In the genomic region with DNA sequence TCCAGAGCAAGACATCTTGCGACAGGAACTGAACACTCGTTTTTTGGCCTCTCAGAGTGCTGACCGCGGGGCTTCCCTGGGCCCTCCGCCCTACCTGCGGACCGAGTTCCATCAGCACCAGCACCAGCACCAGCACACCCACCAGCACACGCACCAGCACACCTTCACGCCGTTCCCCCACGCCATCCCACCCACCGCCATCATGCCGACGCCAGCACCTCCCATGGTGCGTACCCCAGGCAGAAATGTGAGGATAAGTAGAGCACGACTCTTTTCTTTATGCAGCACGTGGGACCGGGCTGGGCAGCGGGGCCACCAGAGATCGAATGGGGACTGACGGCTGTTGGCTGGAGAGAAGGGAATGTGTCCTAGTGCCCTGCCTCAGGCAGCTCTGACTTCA, we compare ENCODE assay signal across 16 cellular contexts.
DNase-seq lines count a peak whose midpoint lies in the region; TF ChIP-seq lines count a peak whose summit lies in the region.
"Had no signal": no experiment of that assay in that cellular context is flagged by ENCODE, and none has a peak within 500 bp of the region (broad histone marks: within the 10 kb centered on the region; RNA-seq: fewer than 3 reads in every experiment).

No MANE protein-coding gene starts in this region.

- H3K9ac ChIP-seq in H9 (ENCODE audit: extremely low read depth, insufficient read length, low read length) (no peak overlapping the region), mesenchymal stem cell (ENCODE audit: low read length) (no peak overlapping the region), neural progenitor cell (no peak overlapping the region)

- H3K27me3 Mint-ChIP-seq in H9 (ENCODE audit: low read depth) (peaks cover 1% of the 10 kb centered on the region), neural progenitor cell (ENCODE audit: insufficient read depth, low read depth) (peaks cover under 1% of the 10 kb centered on the region)
- H3K27me3 Mint-ChIP-seq: CD4-positive, alpha-beta T cell had no signal

- no peak for TF ChIP-seq EP300 in stomach (IDR thresholded peaks at IDR 0.05)

- no peak overlapping the region for H2BK20ac ChIP-seq in H9 (ENCODE audit: low read depth, low read length, poor library complexity, severe bottlenecking)

- no peaks in the 10 kb centered on the region for H3K79me1 ChIP-seq in H9 (ENCODE audit: insufficient read depth, low read depth, low read length, poor library complexity, severe bottlenecking)
- H3K79me1 ChIP-seq in mesenchymal stem cell (replicated peaks; ENCODE audit: low read length, poor library complexity, severe bottlenecking), result peaks cover 29% of the 10 kb centered on the region

- no peaks in the 10 kb centered on the region for H3K27me3 ChIP-seq in H9 (ENCODE audit: insufficient read depth, low read length)
- no peaks in the 10 kb centered on the region for H3K27me3 ChIP-seq in mesenchymal stem cell (ENCODE audit: control insufficient read depth in 1 of 2, insufficient read depth in 1 of 2, low read length in 2 of 2)
- H3K27me3 ChIP-seq in neural progenitor cell, result no peaks in the 10 kb centered on the region
- no peaks in the 10 kb centered on the region for H3K27me3 ChIP-seq in stomach

- no peaks in the 10 kb centered on the region for H3K4me1 ChIP-seq in H9 (ENCODE audit: insufficient read depth, low read length)
- H3K4me1 ChIP-seq in mesenchymal stem cell (ENCODE audit: control insufficient read depth, insufficient read depth, low read depth, low read length), result no peaks in the 10 kb centered on the region
- H3K4me1 ChIP-seq in neural progenitor cell, result peaks cover 29% of the 10 kb centered on the region
- H3K4me1 ChIP-seq in stomach, result peaks cover 0 to 10% (median 4%) of the 10 kb centered on the region in 4 donors
- H3K4me1 ChIP-seq: A549, Caco-2 had no signal

- H2BK15ac ChIP-seq in H9 (ENCODE audit: low read depth, low read length) (no peak overlapping the region), mesenchymal stem cell (ENCODE audit: low read depth, poor library complexity, severe bottlenecking) (no peak overlapping the region)

- H3K4me3 Mint-ChIP-seq in H9 (no peak overlapping the region), neural progenitor cell (no peak overlapping the region)
- H3K4me3 Mint-ChIP-seq: CD4-positive, alpha-beta T cell had no signal

- H2BK12ac ChIP-seq in H9 (ENCODE audit: insufficient read length, low read depth, low read length) (no peak overlapping the region), mesenchymal stem cell (ENCODE audit: low read length in 2 of 2) (no peak overlapping the region)

- H4K91ac ChIP-seq in H9 (ENCODE audit: insufficient read length, low read depth, low read length) (no peak overlapping the region), mesenchymal stem cell (ENCODE audit: low read length) (peak overlapping the region; percentile 20)

- no peaks in the 10 kb centered on the region for H3K9me3 Mint-ChIP-seq in H9
- no peaks in the 10 kb centered on the region for H3K9me3 Mint-ChIP-seq in neural progenitor cell
- H3K9me3 Mint-ChIP-seq: CD4-positive, alpha-beta T cell had no signal

- H3K36me3 Mint-ChIP-seq in H9 (ENCODE audit: insufficient read depth in 1 of 3, low read depth in 3 of 3) (peaks cover 46 to 94% (median 88%) of the 10 kb centered on the region in 3 experiments; a peak in 6 of 7 replicates), neural progenitor cell (peaks cover 44% of the 10 kb centered on the region)

- no peak overlapping the region for H4K5ac ChIP-seq in H9 (ENCODE audit: insufficient read length, low read depth, low read length)

- H2BK120ac ChIP-seq in H9 (ENCODE audit: low read depth, low read length, poor library complexity, severe bottlenecking), result no peak overlapping the region
- no peak overlapping the region for H2BK120ac ChIP-seq in mesenchymal stem cell (ENCODE audit: low read depth, low read length)

- peak overlapping the region in 2 of 3 experiments; percentile 73 to 76; a peak in 3 of 7 replicates for H3K27ac Mint-ChIP-seq in H9
- peak overlapping the region; percentile 50 for H3K27ac Mint-ChIP-seq in neural progenitor cell

- TF ChIP-seq CTCF in H9 (conservative IDR thresholded peaks at IDR 0.05) (no peak), neural progenitor cell (IDR thresholded peaks at IDR 0.05) (no peak), stomach (IDR thresholded peaks at IDR 0.05) (no peak)

- DNase-seq in H9 (no peak), caudate nucleus (lab: John Stamatoyannopoulos, UW) (no peak), mesenchymal stem cell (no peak), neural progenitor cell (ENCODE audit: low spot score) (no peak), stomach (no peak), SKM-1 treated with dmso at 0.1 percent for 144 hours (lab: John Stamatoyannopoulos, UW; ENCODE audit: unreplicated experiment) (no peak), NCI-H1092 treated with DMSO at 0.1 percent for 48 hours (lab: John Stamatoyannopoulos, UW) (no peak)
- no peak for DNase-seq in stimulated activated CD4-positive, alpha-beta T cell treated with anti-CD3 and anti-CD28 coated beads, Interleukin-4, amount 100 ng/mL, for 1 hour
- DNase-seq: AML-193; Caco-2; CD4-positive, alpha-beta T cell; GOT3; H7 had no signal

- intact Hi-C loops in stomach (cut with DNase I; ENCODE audit: low total_unique reads), result no loop called here

- H2AFZ ChIP-seq in H9 (ENCODE audit: low read length) (no peak overlapping the region), mesenchymal stem cell (ENCODE audit: low read depth, low read length) (no peak overlapping the region), neural progenitor cell (replicated peaks) (no peak overlapping the region)

- H3K9me3 ChIP-seq in H9 (ENCODE audit: control insufficient read depth, low read depth, low read length) (no peaks in the 10 kb centered on the region), mesenchymal stem cell (ENCODE audit: control insufficient read depth, low read length) (no peaks in the 10 kb centered on the region), neural progenitor cell (ENCODE audit: low read depth) (no peaks in the 10 kb centered on the region), stomach (no peaks in the 10 kb centered on the region)
- H3K9me3 ChIP-seq: A549, Caco-2 had no signal

- H3K56ac ChIP-seq in H9 (ENCODE audit: insufficient read length, low read depth, low read length), result no peak overlapping the region

- H4K8ac ChIP-seq in H9 (replicated peaks; ENCODE audit: insufficient read length, low read depth, low read length), result no peak overlapping the region
- no peak overlapping the region for H4K8ac ChIP-seq in mesenchymal stem cell (ENCODE audit: low read length)

- H3K79me2 ChIP-seq in H9 (ENCODE audit: insufficient read depth, low read length) (no peaks in the 10 kb centered on the region; the same call in 1 of the 2 replicates), neural progenitor cell (ENCODE audit: low read depth) (peaks cover 100% of the 10 kb centered on the region)

- no peaks in the 10 kb centered on the region for H3K23me2 ChIP-seq in H9 (ENCODE audit: insufficient read length, low read depth, low read length, poor library complexity, severe bottlenecking)

- no peak overlapping the region for H3K27ac ChIP-seq in H9 (ENCODE audit: insufficient read length, low read depth, low read length)
- peak overlapping the region; percentile 41 for H3K27ac ChIP-seq in caudate nucleus (ENCODE audit: low read depth, low read length)
- no peak overlapping the region for H3K27ac ChIP-seq in mesenchymal stem cell (ENCODE audit: low read length, poor library complexity, severe bottlenecking)
- H3K27ac ChIP-seq in neural progenitor cell, result no peak overlapping the region
- no peak overlapping the region for H3K27ac ChIP-seq in stomach
- H3K27ac ChIP-seq: 22Rv1, A549, C4-2B had no signal

- H3K4me1 Mint-ChIP-seq in H9 (peaks cover 31 to 55% of the 10 kb centered on the region in 2 experiments), neural progenitor cell (peaks cover 3% of the 10 kb centered on the region)

- H3K4ac ChIP-seq in H9 (ENCODE audit: low read depth, low read length) (no peak overlapping the region), mesenchymal stem cell (ENCODE audit: low read depth in 1 of 2, low read length in 2 of 2) (no peak overlapping the region)

- H3K23ac ChIP-seq in H9 (ENCODE audit: insufficient read length, low read depth, low read length) (no peak overlapping the region), mesenchymal stem cell (ENCODE audit: low read length in 2 of 2) (no peak overlapping the region)

- H2AK5ac ChIP-seq in H9 (ENCODE audit: insufficient read length, low read length) (no peak overlapping the region), mesenchymal stem cell (ENCODE audit: low read length, severe bottlenecking) (no peak overlapping the region)

- H3F3A ChIP-seq in neural progenitor cell (ENCODE audit: low read depth), result peaks cover 69% of the 10 kb centered on the region

- H3K14ac ChIP-seq in H9 (ENCODE audit: insufficient read depth, low read length) (no peak overlapping the region; the same call in 1 of the 2 replicates), mesenchymal stem cell (ENCODE audit: low read length in 2 of 2) (no peak overlapping the region)

- H3K4me2 ChIP-seq in H9 (ENCODE audit: insufficient read depth, insufficient read length, low read length) (no peak overlapping the region), mesenchymal stem cell (ENCODE audit: low read length, poor library complexity, severe bottlenecking) (no peak overlapping the region), neural progenitor cell (no peak overlapping the region)
- H3K4me2 ChIP-seq: A549 had no signal

- H3K4me3 ChIP-seq in mesenchymal stem cell (ENCODE audit: insufficient read depth in 1 of 2, low read depth in 1 of 2, low read length in 2 of 2), result no peak overlapping the region
- no peak overlapping the region for H3K4me3 ChIP-seq in neural progenitor cell
- H3K4me3 ChIP-seq in stomach, result no peak overlapping the region
- H3K4me3 ChIP-seq: A549 had no signal

- no peaks in the 10 kb centered on the region for H4K20me1 ChIP-seq in H9 (ENCODE audit: control insufficient read depth, insufficient read depth, insufficient read length)
- H4K20me1 ChIP-seq in neural progenitor cell (ENCODE audit: low read depth), result peaks cover 88% of the 10 kb centered on the region

- WGBS in H9 (ENCODE audit: extremely low coverage, insufficient read length, low lambda C conversion rate), result no CpG with 5 or more reads among the region's 21 CpGs
- 95% methylated on average over 21 of the region's 21 CpGs for WGBS in mesenchymal stem cell
- 92 to 98% (median 97%) methylated on average over 16 to 21 of the region's 21 CpGs for WGBS in stomach, 5 donors

- H3K36me3 ChIP-seq in mesenchymal stem cell (ENCODE audit: control insufficient read depth in 1 of 2, insufficient read depth in 2 of 2, low read depth in 1 of 2, low read length in 2 of 2), result peaks cover 26 to 39% of the 10 kb centered on the region in 2 experiments
- H3K36me3 ChIP-seq in neural progenitor cell, result peaks cover 20% of the 10 kb centered on the region
- H3K36me3 ChIP-seq in stomach, result peaks cover 4 to 61% (median 50%) of the 10 kb centered on the region in 4 donors

- H3K18ac ChIP-seq in H9 (ENCODE audit: insufficient read length, low read depth, low read length) (no peak overlapping the region), mesenchymal stem cell (ENCODE audit: low read depth in 1 of 2, low read length in 2 of 2) (no peak overlapping the region)

- TF ChIP-seq POLR2A in stomach (IDR thresholded peaks at IDR 0.05), result no peak

- H2BK5ac ChIP-seq in H9 (ENCODE audit: insufficient read length, low read length) (no peak overlapping the region), mesenchymal stem cell (ENCODE audit: low read depth, low read length, poor library complexity, severe bottlenecking) (no peak overlapping the region)

- H3T11ph ChIP-seq in H9 (ENCODE audit: low read length), result no peak overlapping the region
